In genomic region chr12:75683995-75684586, GRCh38 we compare ENCODE assay signal across 1 cellular context.
TF ChIP-seq lines count a peak whose summit lies in the region.

No MANE protein-coding gene starts in this region.

TF ChIP-seq in K562, 482 proteins besides CTCF, POLR2A, EP300 and RAD21 (continued from another document):
- TF ChIP-seq CREB5 (CRISPR knock-in tag; IDR thresholded peaks at IDR 0.05), result peak; percentile 85; the same call in 1 of the 2 replicates
- 0 out of 2 replicates have a peak, but pooled peaks have one; percentile 50 for TF ChIP-seq ZNF197 (CRISPR knock-in tag; IDR thresholded peaks at IDR 0.05; ENCODE audit: low read depth)
- TF ChIP-seq ZBTB11 (CRISPR knock-in tag; IDR thresholded peaks at IDR 0.05), result peak in 1 of 3 experiments; percentile 89; a peak in 2 of 6 replicates
- TF ChIP-seq ZNF586 (CRISPR knock-in tag; conservative IDR thresholded peaks at IDR 0.05), result peak; percentile 70; the same call in 1 of the 2 replicates
- TF ChIP-seq SMAD4 (CRISPR knock-in tag; conservative IDR thresholded peaks at IDR 0.05), result peak; percentile 92
- 0 out of 2 replicates have a peak, but pooled peaks have one; percentile 59 for TF ChIP-seq ZNF140 (CRISPR knock-in tag; IDR thresholded peaks at IDR 0.05)
- peak; percentile 86 for TF ChIP-seq ZNF444 (CRISPR knock-in tag; IDR thresholded peaks at IDR 0.05)
- peak; percentile 91 for TF ChIP-seq ZNF766 (CRISPR knock-in tag; conservative IDR thresholded peaks at IDR 0.05)
- TF ChIP-seq BCL6 (CRISPR knock-in tag; IDR thresholded peaks at IDR 0.05), result peak; percentile 86
- peak; percentile 82; the same call in 1 of the 2 replicates for TF ChIP-seq FOXO4 (CRISPR knock-in tag; IDR thresholded peaks at IDR 0.05)
- TF ChIP-seq ZNF57 (CRISPR knock-in tag; IDR thresholded peaks at IDR 0.05), result peak; percentile 59; the same call in 1 of the 2 replicates
- peak; percentile 72; the same call in 1 of the 2 replicates for TF ChIP-seq TAF7 (tag; IDR thresholded peaks at IDR 0.05)
- peak; percentile 55 for TF ChIP-seq DIDO1 (tag; IDR thresholded peaks at IDR 0.05; ENCODE audit: low read depth)
- peak; percentile 94 for TF ChIP-seq E2F3 (CRISPR knock-in tag; IDR thresholded peaks at IDR 0.05)
- peak; percentile 81; the same call in 1 of the 2 replicates for TF ChIP-seq ZNF76 (CRISPR knock-in tag; IDR thresholded peaks at IDR 0.05; ENCODE audit: borderline replicate concordance)
- TF ChIP-seq HIVEP1 (CRISPR knock-in tag; IDR thresholded peaks at IDR 0.05), result peak; percentile 90; the same call in 1 of the 2 replicates
